15 cellular contexts compared by ENCODE assay signal in the genomic region with DNA sequence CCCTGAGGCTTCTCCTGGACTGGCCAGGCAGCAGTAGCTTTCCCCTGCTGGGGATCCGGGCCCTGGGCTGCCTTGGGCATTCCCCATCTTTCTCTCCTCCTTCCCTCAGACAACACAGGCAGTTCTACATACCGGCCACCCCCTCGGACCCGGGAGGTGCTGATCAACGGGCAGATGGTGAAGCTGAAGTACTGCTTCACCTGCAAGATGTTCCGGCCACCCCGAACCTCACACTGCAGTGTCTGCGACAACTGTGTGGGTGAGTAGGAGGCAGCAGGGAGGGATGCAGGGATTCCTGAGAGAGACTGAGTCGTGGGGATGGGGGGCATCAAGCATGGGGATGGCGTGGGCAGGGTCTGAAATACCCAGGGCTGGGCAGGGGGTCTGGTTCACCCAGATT. TPM values are rescaled to one million over a fixed set of nuclear protein-coding genes. Genes with fewer than 3 reads are reported as not detected.
DNase-seq lines count a peak whose midpoint lies in the region; ATAC-seq and TF ChIP-seq lines count a peak whose summit lies in the region.
"Had no signal": no experiment of that assay in that cellular context is flagged by ENCODE, and none has a peak within 500 bp of the region (broad histone marks: within the 10 kb centered on the region; RNA-seq: fewer than 3 reads in every experiment).

No MANE protein-coding gene starts in this region.

- H3K4me1 Mint-ChIP-seq in natural killer cell: peaks cover 0 to 10% of the 10 kb centered on the region in 2 donors
- H3K4me1 Mint-ChIP-seq: neural progenitor cell had no signal

- DNase-seq in AG04450 (ENCODE audit: low read depth, low spot score) (no peak), RWPE1 (ENCODE audit: low spot score) (no peak), osteoblast (ENCODE audit: insufficient read length, low spot score, missing footprints) (peak; percentile 26), natural killer cell (no peak), 8988T (no peak)
- DNase-seq: activated naive CD4-positive, alpha-beta T cell; effector CD4-positive, alpha-beta T cell; H7; NCI-H187 treated with DMSO at 0.1 percent for 48 hours; NCI-H510A had no signal

- CTCF ChIA-PET in AG04450 (lab: Charles Lee): interaction anchor here (0.5 to 1.1 kb wide), 2 partner anchors 39 to 155 kb away, joined by 3 to 5 read pairs; no protein-coding TSS in a partner anchor
- CTCF ChIA-PET in RWPE1 (lab: Yijun Ruan, JAX): interaction anchor here (0.6 to 1.6 kb wide), 4 partner anchors 38 to 1515 kb away, joined by 3 to 7 read pairs (median 3); no protein-coding TSS in a partner anchor

- WGBS in esophagus, 2 donors: 84 to 90% methylated on average over 10 of the region's 10 CpGs

- POLR2A ChIA-PET in AG04450 (lab: Yijun Ruan, JAX) (interaction anchor here (0.6 to 2.3 kb wide), 4 partner anchors 9 to 52 kb away, joined by 3 to 28 read pairs (median 5); partner anchors contain the start of gene GPATCH3), RWPE1 (lab: Yijun Ruan, JAX; ENCODE audit: low non-redundant PET) (interaction anchor here (2.1 kb wide), 1 partner anchor 16 kb away, joined by 13 read pairs; no protein-coding TSS in a partner anchor)

- H3K4me3 Mint-ChIP-seq in natural killer cell: no peak overlapping the region
- H3K4me3 Mint-ChIP-seq: neural progenitor cell had no signal

- peak overlapping the region; percentile 37 for H3K4me2 ChIP-seq in osteoblast (ENCODE audit: insufficient read depth, low read length)
- H3K4me2 ChIP-seq: neural progenitor cell had no signal

- H3K79me2 ChIP-seq in osteoblast (ENCODE audit: insufficient read depth, low read length): peaks cover 2% of the 10 kb centered on the region

- TF ChIP-seq CTCF in AG04450 (IDR thresholded peaks at IDR 0.05; ENCODE audit: low read depth, low read length): no peak
- TF ChIP-seq CTCF in RWPE1 (conservative IDR thresholded peaks at IDR 0.05; ENCODE audit: low read depth): no peak
- no peak for TF ChIP-seq CTCF in osteoblast (IDR thresholded peaks at IDR 0.05; ENCODE audit: extremely low read depth, low read depth, low read length)
- TF ChIP-seq CTCF in natural killer cell (IDR thresholded peaks at IDR 0.05): no peak

- H2AFZ ChIP-seq in osteoblast (ENCODE audit: low read length): no peak overlapping the region
- H2AFZ ChIP-seq: neural progenitor cell had no signal

- peak overlapping the region; percentile 87 for H3K27ac ChIP-seq in AG04450 (ENCODE audit: low read depth, low read length)
- H3K27ac ChIP-seq in RWPE1: peak overlapping the region; percentile 100
- peak overlapping the region; percentile 78 to 95 for H3K27ac ChIP-seq in esophagus (ENCODE audit: low read depth in 2 of 2, low read length in 1 of 2)
- peak overlapping the region; percentile 96 for H3K27ac ChIP-seq in osteoblast (ENCODE audit: low read depth, low read length)
- H3K27ac ChIP-seq: neural progenitor cell, VCaP had no signal

- no peaks in the 10 kb centered on the region for H3K9me3 Mint-ChIP-seq in natural killer cell
- H3K9me3 Mint-ChIP-seq: neural progenitor cell had no signal

- ATAC-seq in natural killer cell: no peak
- ATAC-seq in HG03097 (IDR thresholded peaks at IDR 0.05; ENCODE audit: low FRiP score, unreplicated experiment): no peak
- ATAC-seq in HG03196 (IDR thresholded peaks at IDR 0.05; ENCODE audit: unreplicated experiment): no peak

- no peaks in the 10 kb centered on the region for H3K27me3 Mint-ChIP-seq in natural killer cell (ENCODE audit: low read depth in 2 of 2)

- H3K4me1 ChIP-seq in esophagus (ENCODE audit: control insufficient read depth in 2 of 2, insufficient read depth in 2 of 2, low read length in 1 of 2): peaks cover 3 to 20% of the 10 kb centered on the region in 2 donors
- peaks cover 20% of the 10 kb centered on the region for H3K4me1 ChIP-seq in osteoblast (ENCODE audit: insufficient read depth, low read length)
- H3K4me1 ChIP-seq: neural progenitor cell had no signal

- H3K27ac Mint-ChIP-seq in natural killer cell: peak overlapping the region in 1 of 2 donors; percentile 56
- H3K27ac Mint-ChIP-seq: neural progenitor cell had no signal

- H3K36me3 ChIP-seq in esophagus (ENCODE audit: control insufficient read depth in 2 of 2, insufficient read depth in 2 of 2, low read length in 1 of 2) (peaks cover 9 to 29% of the 10 kb centered on the region in 2 donors), osteoblast (ENCODE audit: insufficient read depth, low read length) (peaks cover 53% of the 10 kb centered on the region)
- H3K36me3 ChIP-seq: neural progenitor cell had no signal

- intact Hi-C loops in natural killer cell (cut with micrococcal nuclease): no loop called here

- peaks cover 19% of the 10 kb centered on the region for H4K20me1 ChIP-seq in osteoblast (ENCODE audit: insufficient read depth, low read length)

- H3K9me3 ChIP-seq in AG04450 (ENCODE audit: control insufficient read depth, insufficient read depth, low read length) (no peaks in the 10 kb centered on the region), esophagus (ENCODE audit: control insufficient read depth in 2 of 2, insufficient read depth in 1 of 2, low read depth in 1 of 2, low read length in 1 of 2) (no peaks in the 10 kb centered on the region), osteoblast (ENCODE audit: low read depth, low read length) (no peaks in the 10 kb centered on the region)

- H3K27me3 ChIP-seq in AG04450 (ENCODE audit: control insufficient read depth, insufficient read depth, low read length) (no peaks in the 10 kb centered on the region), esophagus (ENCODE audit: control insufficient read depth in 1 of 2, insufficient read depth in 2 of 2, low read length in 2 of 2) (no peaks in the 10 kb centered on the region), osteoblast (ENCODE audit: insufficient read depth, low read length) (no peaks in the 10 kb centered on the region)
- H3K27me3 ChIP-seq: neural progenitor cell had no signal

- H3K36me3 Mint-ChIP-seq in natural killer cell: no peaks in the 10 kb centered on the region

- H3K4me3 ChIP-seq in AG04450 (ENCODE audit: low read depth, low read length): no peak overlapping the region
- no peak overlapping the region for H3K4me3 ChIP-seq in esophagus (ENCODE audit: low read depth in 1 of 2, low read length in 2 of 2)
- H3K4me3 ChIP-seq in osteoblast (ENCODE audit: insufficient read depth, low read length): no peak overlapping the region
- H3K4me3 ChIP-seq: neural progenitor cell had no signal

RNA-seq across cellular contexts. Expression of gene SFN, which starts 14.4 kb away (rescaled TPM):
- polyA plus RNA-seq in AG04450 (2011; rRNA removed) (0.09 and 0.10 TPM in 2 replicates), esophagus (1,000 to 10,000 TPM; 1,075 to 2,440 TPM)
- 0.37 TPM in 1 of 2 replicates, not detected in the other for polyA minus RNA-seq in AG04450 (2011; rRNA and poly(A)+ RNA removed)
- total RNA-seq in osteoblast (under 0.01 and 0.29 TPM in 2 replicates), natural killer cell (1 to 10 TPM in 1 of 3 donors, under 1 TPM in 1, not detected in 1; 0.66 to 1.3 TPM)

RNA-seq across cellular contexts. Expression of gene ZDHHC18, which starts 22.0 kb away (rescaled TPM):
- polyA plus RNA-seq in AG04450 (2011; rRNA removed) (20.4 and 29.2 TPM in 2 replicates), esophagus (10 to 100 TPM; 14.4 to 15.0 TPM)
- 30.1 and 51.3 TPM in 2 replicates for polyA minus RNA-seq in AG04450 (2011; rRNA and poly(A)+ RNA removed)
- total RNA-seq in osteoblast (6.2 and 7.6 TPM in 2 replicates), natural killer cell (10 to 100 TPM; 70.0 to 74.6 (median 72.3) TPM)

RNA-seq across cellular contexts. Expression of gene GPN2, which starts 41.6 kb away (rescaled TPM):
- polyA plus RNA-seq in AG04450 (2011; rRNA removed): 28.7 and 40.3 TPM in 2 replicates
- 34.6 and 49.0 TPM in 2 replicates for polyA minus RNA-seq in AG04450 (2011; rRNA and poly(A)+ RNA removed)
- 10 to 100 TPM; 10.4 to 16.4 TPM for polyA plus RNA-seq in esophagus
- total RNA-seq in osteoblast: 8.0 and 8.3 TPM in 2 replicates
- total RNA-seq in natural killer cell: 10 to 100 TPM; 32.4 to 42.6 (median 37.9) TPM

RNA-seq across cellular contexts. Expression of gene GPATCH3, which starts 51.8 kb away (rescaled TPM):
- polyA plus RNA-seq in AG04450 (2011; rRNA removed): 6.2 and 6.5 TPM in 2 replicates
- polyA minus RNA-seq in AG04450 (2011; rRNA and poly(A)+ RNA removed): 8.4 and 8.7 TPM in 2 replicates
- 1 to 10 TPM; 6.9 to 7.0 TPM for polyA plus RNA-seq in esophagus
- total RNA-seq in osteoblast: 10.3 and 10.9 TPM in 2 replicates
- total RNA-seq in natural killer cell: 10 to 100 TPM; 25.5 to 41.3 (median 34.6) TPM
